In the genomic region with DNA sequence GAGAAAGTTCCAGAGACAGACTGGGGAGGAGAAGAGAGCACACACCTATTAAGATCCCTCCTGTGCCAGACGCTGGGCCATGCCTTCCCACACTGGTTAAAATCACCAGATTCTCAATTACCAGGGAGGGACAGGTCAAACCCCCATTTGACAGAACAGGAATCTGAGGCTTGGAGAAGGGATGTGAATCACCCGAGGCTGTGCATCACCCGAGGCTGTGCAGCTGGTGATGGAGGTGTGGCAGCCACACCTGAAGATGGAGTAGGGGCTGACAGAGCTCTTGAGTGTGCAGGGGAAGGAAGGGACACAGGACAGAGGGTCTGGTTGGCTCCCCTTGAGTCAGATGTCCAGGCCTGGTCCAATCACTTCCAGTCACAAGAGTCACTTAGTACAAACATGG, we compare ENCODE assay signal across 25 cellular contexts.
"Had no signal": no experiment of that assay in that cellular context is flagged by ENCODE, and none has a peak within 500 bp of the region (broad histone marks: within the 10 kb centered on the region; RNA-seq: fewer than 3 reads in every experiment).

No MANE protein-coding gene starts in this region.

- H3K36me3 ChIP-seq: gastroesophageal sphincter, heart right ventricle, lower lobe of right lung, neutrophil, pancreas, right lobe of liver, stomach, thyroid gland, upper lobe of left lung had no signal

- H3K27ac ChIP-seq: dorsolateral prefrontal cortex, epithelial cell of prostate, gastroesophageal sphincter, heart right ventricle, lower lobe of right lung, neutrophil, pancreas, right lobe of liver, stomach, thyroid gland, upper lobe of left lung had no signal

- H3K4me3 ChIP-seq: gastroesophageal sphincter, heart right ventricle, lower lobe of right lung, pancreas, right lobe of liver, stomach, thyroid gland, upper lobe of left lung had no signal

- H3K4me1 ChIP-seq: pancreas, right lobe of liver had no signal

- H3K27me3 ChIP-seq: thyroid gland had no signal

- H3K9me3 ChIP-seq: gastroesophageal sphincter, heart right ventricle, lower lobe of right lung, neutrophil, pancreas, right lobe of liver, stomach, thyroid gland, upper lobe of left lung had no signal

- DNase-seq: cerebellar nuclear complex; cortex of kidney; dorsolateral prefrontal cortex; effector CD4-positive, alpha-beta T cell; foreskin fibroblast; heart right ventricle; hippocampal formation; kidney glomerular epithelial cell; left colon; left ventricle myocardium superior; lower lobe of right lung; natural killer cell; pancreas; retina; right lobe of liver; small intestine; stimulated activated CD4-positive, alpha-beta T cell treated with anti-CD3 and anti-CD28 coated beads, Interleukin-15, amount 100 ng/mL, for 24 hours; stimulated activated CD4-positive, alpha-beta T cell treated with anti-CD3 and anti-CD28 coated beads, Interleukin-2, amount 100 ng/mL, for 48 hours; stimulated activated naive CD4-positive, alpha-beta T cell treated with Interleukin-2 at 50 U/mL for 16 hours; stomach; thyroid gland; upper lobe of left lung had no signal
